Comparison of ENCODE assay signal across 13 cellular contexts in the genomic region with DNA sequence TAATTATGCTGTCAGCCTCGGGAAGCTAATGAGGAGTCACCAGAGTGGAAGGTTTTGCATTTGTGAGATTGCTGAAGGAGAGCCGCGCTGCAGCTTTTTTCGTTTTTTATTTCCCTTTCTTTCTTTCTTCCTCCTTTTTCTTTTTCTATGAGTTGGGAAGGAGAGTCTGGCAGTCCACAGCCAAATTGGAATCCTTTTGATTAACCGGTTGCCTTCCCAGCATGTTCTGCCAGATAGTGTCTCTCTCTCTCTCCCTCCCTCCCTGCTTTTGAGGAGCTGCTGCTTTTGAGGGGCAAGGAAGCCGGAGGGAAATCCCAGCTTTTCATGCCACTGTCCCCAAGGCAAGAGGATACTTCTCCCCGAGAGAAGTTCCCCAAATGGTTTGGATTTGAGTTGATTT.
DNase-seq lines count a peak whose midpoint lies in the region; ATAC-seq and TF ChIP-seq lines count a peak whose summit lies in the region.
"Had no signal": no experiment of that assay in that cellular context is flagged by ENCODE, and none has a peak within 500 bp of the region (broad histone marks: within the 10 kb centered on the region; RNA-seq: fewer than 3 reads in every experiment).

No MANE protein-coding gene starts in this region.

- no peak overlapping the region for H2AFZ ChIP-seq in trophoblast cell (ENCODE audit: insufficient read depth, low read length, poor library complexity)

- H3K23ac ChIP-seq in trophoblast cell (ENCODE audit: low read length), result no peak overlapping the region

- no peaks in the 10 kb centered on the region for H3K4me1 Mint-ChIP-seq in activated T-cell treated with anti-CD3 and anti-CD28 coated beads, Interleukin-2, amount 50 U/mL, for 72 hours (ENCODE audit: low read depth)

- no peaks in the 10 kb centered on the region for H3K9me3 ChIP-seq in BE2C
- H3K9me3 ChIP-seq in trophoblast cell (ENCODE audit: insufficient read depth, low read depth, low read length), result no peaks in the 10 kb centered on the region
- H3K9me3 ChIP-seq: body of pancreas, pancreas, uterus had no signal

- H3K27me3 ChIP-seq in BE2C, result no peaks in the 10 kb centered on the region
- no peaks in the 10 kb centered on the region for H3K27me3 ChIP-seq in trophoblast cell (ENCODE audit: insufficient read depth, low read length)
- H3K27me3 ChIP-seq: body of pancreas, pancreas had no signal

- H3K4me3 ChIP-seq in BE2C (ENCODE audit: low read depth, low read length) (peak overlapping the region; percentile 46), trophoblast cell (ENCODE audit: low read depth, low read length) (no peak overlapping the region)
- H3K4me3 ChIP-seq: body of pancreas, pancreas had no signal

- H3K79me1 ChIP-seq in trophoblast cell (ENCODE audit: low read length), result no peaks in the 10 kb centered on the region

- no peak overlapping the region for H2AK5ac ChIP-seq in trophoblast cell (ENCODE audit: low read length)

- DNase-seq in BE2C (no peak), NCI-H69 (lab: John Stamatoyannopoulos, UW) (peak; percentile 51), fibroblast of peridontal ligament (ENCODE audit: extremely low read depth) (peak; percentile 28), trophoblast cell (no peak), erythroblast (lab: John Stamatoyannopoulos, UW) (no peak), SKM-1 (lab: John Stamatoyannopoulos, UW; ENCODE audit: unreplicated experiment) (no peak)
- DNase-seq in activated T-cell treated with anti-CD3 and anti-CD28 coated beads, Interleukin-2, amount 50 U/mL, for 72 hours, result no peak
- DNase-seq: body of pancreas; CD4-positive, alpha-beta memory T cell; kidney glomerular epithelial cell; pancreas; uterus had no signal

- ATAC-seq in activated T-cell treated with anti-CD3 and anti-CD28 coated beads, Interleukin-2, amount 50 U/mL, for 72 hours (replicated peaks in 1 of 2), result no peak
- no peak for ATAC-seq in HG02870 (IDR thresholded peaks at IDR 0.05; ENCODE audit: unreplicated experiment)
- ATAC-seq: body of pancreas, pancreas had no signal

- peaks cover 41% of the 10 kb centered on the region for H3K27me3 Mint-ChIP-seq in activated T-cell treated with anti-CD3 and anti-CD28 coated beads, Interleukin-2, amount 50 U/mL, for 72 hours (ENCODE audit: low read depth)

- no peaks in the 10 kb centered on the region for H3K36me3 ChIP-seq in BE2C
- no peaks in the 10 kb centered on the region for H3K36me3 ChIP-seq in trophoblast cell (ENCODE audit: control insufficient read depth in 1 of 2, insufficient read depth in 2 of 2, low read length in 2 of 2)
- H3K36me3 ChIP-seq: pancreas, uterus had no signal

- H3K4me3 Mint-ChIP-seq in activated T-cell treated with anti-CD3 and anti-CD28 coated beads, Interleukin-2, amount 50 U/mL, for 72 hours, result no peak overlapping the region
- H3K4me3 Mint-ChIP-seq: CD4-positive, alpha-beta memory T cell had no signal

- no peak overlapping the region for H3K4ac ChIP-seq in trophoblast cell (ENCODE audit: low read depth, low read length)

- no peak overlapping the region for H2BK12ac ChIP-seq in trophoblast cell (ENCODE audit: low read length)

- no peak overlapping the region for H4K12ac ChIP-seq in trophoblast cell (ENCODE audit: low read depth, low read length)

- H3K79me2 ChIP-seq in trophoblast cell (ENCODE audit: control insufficient read depth, insufficient read depth, low read length, poor library complexity), result no peaks in the 10 kb centered on the region

- no peak for TF ChIP-seq CTCF in BE2C (IDR thresholded peaks at IDR 0.05; ENCODE audit: low read depth, low read length)

- peak overlapping the region; percentile 30 for H3K9ac ChIP-seq in trophoblast cell (ENCODE audit: low read length)

- H3K27ac ChIP-seq in trophoblast cell (ENCODE audit: low read depth, low read length), result no peak overlapping the region
- H3K27ac ChIP-seq: body of pancreas, pancreas, uterus had no signal

- H4K8ac ChIP-seq in trophoblast cell (ENCODE audit: low read depth, low read length), result no peak overlapping the region

- TF ChIP-seq POLR2A in erythroblast (IDR thresholded peaks at IDR 0.05; ENCODE audit: low read length), result no peak

- no peak overlapping the region for H2BK5ac ChIP-seq in trophoblast cell (ENCODE audit: low read depth, low read length, poor library complexity)

- H3K36me3 Mint-ChIP-seq in activated T-cell treated with anti-CD3 and anti-CD28 coated beads, Interleukin-2, amount 50 U/mL, for 72 hours (ENCODE audit: insufficient read depth in 2 of 2), result no peaks in the 10 kb centered on the region
- H3K36me3 Mint-ChIP-seq: CD4-positive, alpha-beta memory T cell had no signal

- H4K91ac ChIP-seq in trophoblast cell (ENCODE audit: low read depth, low read length), result no peak overlapping the region

- no peak overlapping the region for H2BK120ac ChIP-seq in trophoblast cell (ENCODE audit: insufficient read depth, low read length, poor library complexity)

- peak overlapping the region; percentile 15 for H3K4me2 ChIP-seq in trophoblast cell (ENCODE audit: low read length)

- peak overlapping the region; percentile 44 for H3K14ac ChIP-seq in trophoblast cell (ENCODE audit: low read length)

- no CpG with 5 or more reads among the region's 7 CpGs for whole genome bisulfite sequencing in trophoblast cell (ENCODE audit: extremely low coverage, insufficient coverage, insufficient read length)

- no peaks in the 10 kb centered on the region for H3K9me3 Mint-ChIP-seq in activated T-cell treated with anti-CD3 and anti-CD28 coated beads, Interleukin-2, amount 50 U/mL, for 72 hours
- H3K9me3 Mint-ChIP-seq: CD4-positive, alpha-beta memory T cell had no signal

- no peak overlapping the region for H3K27ac Mint-ChIP-seq in activated T-cell treated with anti-CD3 and anti-CD28 coated beads, Interleukin-2, amount 50 U/mL, for 72 hours
- H3K27ac Mint-ChIP-seq: CD4-positive, alpha-beta memory T cell had no signal

- H3K18ac ChIP-seq in trophoblast cell (ENCODE audit: low read length), result no peak overlapping the region

- peaks cover 35% of the 10 kb centered on the region for H3K4me1 ChIP-seq in BE2C
- peaks cover 4 to 5% of the 10 kb centered on the region in 2 experiments for H3K4me1 ChIP-seq in trophoblast cell (ENCODE audit: control insufficient read depth in 1 of 2, insufficient read depth in 2 of 2, low read length in 2 of 2)
- H3K4me1 ChIP-seq: uterus had no signal

Comparison
In these comparisons a context has a peak if more than half of its experiments do, and no peak if none do; other contexts are left out.
1. DNase-seq: peak in NCI-H69 (single experiment) and fibroblast of peridontal ligament (single experiment); none in BE2C (single experiment), trophoblast cell (0 of 2), erythroblast (0 of 2), activated T-cell treated with anti-CD3 and anti-CD28 coated beads, Interleukin-2, amount 50 U/mL, for 72 hours (0 of 2) and SKM-1 (single experiment).